24 cellular contexts compared by ENCODE assay signal in genomic region chr5:20556364-20556763, GRCh38.
A peak's percentile ranks its signal among the peaks of the same experiment; 100 is the strongest.
DNase-seq lines count a peak whose midpoint lies in the region; TF ChIP-seq lines count a peak whose summit lies in the region.
"Had no signal": no experiment of that assay in that cellular context is flagged by ENCODE, and none has a peak within 500 bp of the region (broad histone marks: within the 10 kb centered on the region; RNA-seq: fewer than 3 reads in every experiment).

No MANE protein-coding gene starts in this region.

- H3K4me1 Mint-ChIP-seq in mesothelial cell of epicardium, result peaks cover 10% of the 10 kb centered on the region
- H3K4me1 Mint-ChIP-seq: activated naive CD8-positive, alpha-beta T cell treated with anti-CD3 and anti-CD28 coated beads, Interleukin-2, amount 10 ng/mL, durations not matched to agents 7 days and 5 days; CD4-positive, alpha-beta memory T cell; nephron progenitor cell; stimulated activated naive B cell treated with anti-CD40 and anti-IgM and Interleukin-4, amounts not matched to agents 10 μg/mL and 1 μg/mL and 100 μg/mL, for 72 hours had no signal

- DNase-seq in Daoy (ENCODE audit: low read depth), result peak; percentile 35
- DNase-seq in RKO (ENCODE audit: low spot score), result peak; percentile 19
- peak; percentile 76 for DNase-seq in choroid plexus epithelial cell (ENCODE audit: low read depth)
- peak; percentile 15 for DNase-seq in non-pigmented ciliary epithelial cell (ENCODE audit: low read depth)
- DNase-seq in mesothelial cell of epicardium (ENCODE audit: low spot score in 2 of 2, unreplicated experiment in 2 of 2), result no peak
- DNase-seq in mesenteric fat pad (ENCODE audit: low spot score), result no peak
- no peak for DNase-seq in GF-D8 (lab: John Stamatoyannopoulos, UW)
- DNase-seq in NOMO-1 treated with DMSO at 0.1 percent for 48 hours (lab: John Stamatoyannopoulos, UW; ENCODE audit: unreplicated experiment), result no peak
- DNase-seq: activated naive CD8-positive, alpha-beta T cell treated with anti-CD3 and anti-CD28 coated beads, Interleukin-2, amount 10 ng/mL, durations not matched to agents 7 days and 5 days; CD4-positive, alpha-beta memory T cell; DND-41; esophagus squamous epithelium; heart right ventricle; kidney; NCI-H2081; NCI-H526; nephron progenitor cell; SK-N-SH; stimulated activated CD4-positive, alpha-beta T cell treated with anti-CD3 and anti-CD28 coated beads, Interleukin-15, amount 100 ng/mL, for 24 hours; stimulated activated naive B cell treated with anti-CD40 and anti-IgM and Interleukin-4, amounts not matched to agents 10 μg/mL and 1 μg/mL and 100 μg/mL, for 72 hours; T1000 had no signal

- no peak overlapping the region for H3K4me3 Mint-ChIP-seq in mesothelial cell of epicardium
- H3K4me3 Mint-ChIP-seq: activated naive CD8-positive, alpha-beta T cell treated with anti-CD3 and anti-CD28 coated beads, Interleukin-2, amount 10 ng/mL, durations not matched to agents 7 days and 5 days; CD4-positive, alpha-beta memory T cell; nephron progenitor cell; stimulated activated naive B cell treated with anti-CD40 and anti-IgM and Interleukin-4, amounts not matched to agents 10 μg/mL and 1 μg/mL and 100 μg/mL, for 72 hours had no signal

- no peak overlapping the region for H3K27ac Mint-ChIP-seq in mesothelial cell of epicardium
- H3K27ac Mint-ChIP-seq: activated naive CD8-positive, alpha-beta T cell treated with anti-CD3 and anti-CD28 coated beads, Interleukin-2, amount 10 ng/mL, durations not matched to agents 7 days and 5 days; CD4-positive, alpha-beta memory T cell; nephron progenitor cell; stimulated activated naive B cell treated with anti-CD40 and anti-IgM and Interleukin-4, amounts not matched to agents 10 μg/mL and 1 μg/mL and 100 μg/mL, for 72 hours had no signal

- peaks cover 1% of the 10 kb centered on the region for H3K9me3 Mint-ChIP-seq in mesothelial cell of epicardium
- H3K9me3 Mint-ChIP-seq: nephron progenitor cell had no signal

- no peak overlapping the region for H3K4me3 ChIP-seq in choroid plexus epithelial cell (ENCODE audit: low read depth, low read length)
- H3K4me3 ChIP-seq: esophagus squamous epithelium, HAP-1, heart right ventricle, K562, tibial nerve had no signal

- no peaks in the 10 kb centered on the region for H3K27me3 Mint-ChIP-seq in mesothelial cell of epicardium (ENCODE audit: low read depth)
- H3K27me3 Mint-ChIP-seq: activated naive CD8-positive, alpha-beta T cell treated with anti-CD3 and anti-CD28 coated beads, Interleukin-2, amount 10 ng/mL, durations not matched to agents 7 days and 5 days; CD4-positive, alpha-beta memory T cell; stimulated activated naive B cell treated with anti-CD40 and anti-IgM and Interleukin-4, amounts not matched to agents 10 μg/mL and 1 μg/mL and 100 μg/mL, for 72 hours had no signal

- TF ChIP-seq CTCF in choroid plexus epithelial cell (conservative IDR thresholded peaks at IDR 0.05; ENCODE audit: low read depth, low read length), result no peak
- no peak for TF ChIP-seq CTCF in mesothelial cell of epicardium (IDR thresholded peaks at IDR 0.05; ENCODE audit: unreplicated experiment)

- H3K36me3 Mint-ChIP-seq in mesothelial cell of epicardium, result no peaks in the 10 kb centered on the region
- H3K36me3 Mint-ChIP-seq: activated naive CD8-positive, alpha-beta T cell treated with anti-CD3 and anti-CD28 coated beads, Interleukin-2, amount 10 ng/mL, durations not matched to agents 7 days and 5 days; CD4-positive, alpha-beta memory T cell; stimulated activated naive B cell treated with anti-CD40 and anti-IgM and Interleukin-4, amounts not matched to agents 10 μg/mL and 1 μg/mL and 100 μg/mL, for 72 hours had no signal

Comparison
In these comparisons a context has a peak if more than half of its experiments do, and no peak if none do; other contexts are left out.
1. DNase-seq: peak in Daoy (single experiment), RKO (single experiment), choroid plexus epithelial cell (single experiment) and non-pigmented ciliary epithelial cell (single experiment); none in mesothelial cell of epicardium (0 of 2), mesenteric fat pad (single experiment), GF-D8 (single experiment) and NOMO-1 treated with DMSO at 0.1 percent for 48 hours (single experiment).